In the genomic region with DNA sequence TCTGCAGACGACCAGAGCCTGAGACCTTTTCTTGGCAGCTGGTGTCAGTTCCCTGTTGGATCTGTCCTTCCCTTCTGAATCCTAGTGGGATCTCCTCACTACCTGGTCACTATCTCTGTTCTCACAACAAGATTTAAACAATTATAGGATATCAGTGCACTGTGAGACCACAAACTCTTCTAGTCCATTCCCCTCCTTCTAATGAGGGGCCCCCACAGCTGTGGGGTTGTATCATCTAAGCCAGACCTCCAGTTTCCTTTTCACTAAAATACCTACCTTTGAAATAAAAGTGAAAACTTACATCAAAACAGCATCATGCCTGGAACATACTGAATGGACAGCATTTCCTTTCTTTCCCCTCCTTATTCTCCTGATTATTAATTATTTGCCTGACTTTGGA, we compare ENCODE assay signal across 29 cellular contexts.
DNase-seq lines count a peak whose midpoint lies in the region; TF ChIP-seq lines count a peak whose summit lies in the region.
"Had no signal": no experiment of that assay in that cellular context is flagged by ENCODE, and none has a peak within 500 bp of the region (broad histone marks: within the 10 kb centered on the region; RNA-seq: fewer than 3 reads in every experiment).

No MANE protein-coding gene starts in this region.

- no peaks in the 10 kb centered on the region for H3K9me3 Mint-ChIP-seq in activated naive CD4-positive, alpha-beta T cell treated with anti-CD3 and anti-CD28 coated beads, Interleukin-2, amount 10 ng/mL, durations not matched to agents 7 days and 5 days
- H3K9me3 Mint-ChIP-seq: naive B cell, WTC11 had no signal

- H3K4me1 ChIP-seq in suprapubic skin (peaks cover 10% of the 10 kb centered on the region), OCI-LY7 (ENCODE audit: insufficient read depth, low read length, poor library complexity, severe bottlenecking) (peaks cover 5% of the 10 kb centered on the region)
- H3K4me1 ChIP-seq: left lung, parathyroid adenoma had no signal

- no peaks in the 10 kb centered on the region for H3K27me3 Mint-ChIP-seq in activated naive CD4-positive, alpha-beta T cell treated with anti-CD3 and anti-CD28 coated beads, Interleukin-2, amount 10 ng/mL, durations not matched to agents 7 days and 5 days

- H4K20me1 ChIP-seq in OCI-LY7 (ENCODE audit: insufficient read depth, low read length) = no peaks in the 10 kb centered on the region

- no peaks in the 10 kb centered on the region for H3K36me3 ChIP-seq in WERI-Rb-1
- H3K36me3 ChIP-seq in suprapubic skin = no peaks in the 10 kb centered on the region
- H3K36me3 ChIP-seq in OCI-LY7 (ENCODE audit: insufficient read depth, low read length) = no peaks in the 10 kb centered on the region
- H3K36me3 ChIP-seq: cardiac muscle cell, esophagus squamous epithelium, left lung, tibial nerve had no signal

- H3K27ac ChIP-seq in WERI-Rb-1 (0 out of 2 replicates have a peak overlapping the region, but pooled peaks have one; percentile 20), layer of hippocampus (ENCODE audit: low read depth, low read length) (peak overlapping the region; percentile 3), suprapubic skin (no peak overlapping the region), OCI-LY7 (ENCODE audit: low read depth, low read length, poor library complexity, severe bottlenecking) (no peak overlapping the region)
- H3K27ac ChIP-seq: cardiac muscle cell, esophagus squamous epithelium, HL-60, left lung, parathyroid adenoma, RWPE1, SK-N-MC had no signal

- H3K4me2 ChIP-seq in OCI-LY7 (ENCODE audit: low read length) = no peak overlapping the region

- no peaks in the 10 kb centered on the region for H3K27me3 ChIP-seq in WERI-Rb-1 (ENCODE audit: insufficient read depth, low read depth, severe bottlenecking)
- H3K27me3 ChIP-seq in layer of hippocampus (ENCODE audit: control insufficient read depth, insufficient read depth, low read length) = no peaks in the 10 kb centered on the region
- no peaks in the 10 kb centered on the region for H3K27me3 ChIP-seq in suprapubic skin
- H3K27me3 ChIP-seq: cardiac muscle cell, esophagus squamous epithelium, left lung, tibial nerve had no signal

- H3K36me3 Mint-ChIP-seq in activated naive CD4-positive, alpha-beta T cell treated with anti-CD3 and anti-CD28 coated beads, Interleukin-2, amount 10 ng/mL, durations not matched to agents 7 days and 5 days = peaks cover 28% of the 10 kb centered on the region
- H3K36me3 Mint-ChIP-seq: naive B cell, WTC11 had no signal

- H3K4me1 Mint-ChIP-seq in activated naive CD4-positive, alpha-beta T cell treated with anti-CD3 and anti-CD28 coated beads, Interleukin-2, amount 10 ng/mL, durations not matched to agents 7 days and 5 days = peaks cover 35% of the 10 kb centered on the region
- H3K4me1 Mint-ChIP-seq: naive B cell had no signal

- no peak overlapping the region for H2AFZ ChIP-seq in OCI-LY7 (ENCODE audit: low read length)
- H2AFZ ChIP-seq: parathyroid adenoma had no signal

- WGBS in suprapubic skin = 67% methylated on average over 1 of the region's 1 CpG

- peak overlapping the region; percentile 14 for H3K27ac Mint-ChIP-seq in activated naive CD4-positive, alpha-beta T cell treated with anti-CD3 and anti-CD28 coated beads, Interleukin-2, amount 10 ng/mL, durations not matched to agents 7 days and 5 days
- H3K27ac Mint-ChIP-seq: WTC11 had no signal

- TF ChIP-seq EP300 in suprapubic skin (IDR thresholded peaks at IDR 0.05) = no peak

- H3K9me2 ChIP-seq in OCI-LY7 (ENCODE audit: insufficient read depth, low read length) = no peaks in the 10 kb centered on the region

- no peak for TF ChIP-seq CTCF in WERI-Rb-1 (IDR thresholded peaks at IDR 0.05; ENCODE audit: low read depth, low read length)
- TF ChIP-seq CTCF in suprapubic skin (IDR thresholded peaks at IDR 0.05) = no peak
- TF ChIP-seq CTCF in OCI-LY7 (conservative IDR thresholded peaks at IDR 0.05; ENCODE audit: low read length) = no peak

- intact Hi-C loops in OCI-LY7 (cut with micrococcal nuclease; ENCODE audit: unreplicated experiment) = no loop called here

- POLR2A ChIA-PET in OCI-LY7 (lab: Charles Lee) = interaction anchor here (0.5 to 0.6 kb wide), 2 partner anchors 60 to 119 kb away, joined by 3 read pairs; no protein-coding TSS in a partner anchor

- no peak for TF ChIP-seq POLR2A in suprapubic skin (IDR thresholded peaks at IDR 0.05)

- no peak for DNase-seq in activated naive CD4-positive, alpha-beta T cell treated with anti-CD3 and anti-CD28 coated beads, Interleukin-2, amount 10 ng/mL, durations not matched to agents 7 days and 5 days
- DNase-seq in activated naive CD4-positive, alpha-beta T cell (lab: John Stamatoyannopoulos, UW) = no peak
- DNase-seq in WERI-Rb-1 = no peak
- DNase-seq in activated CD4-positive, CD25-positive, alpha-beta regulatory T cell treated with anti-CD3 and anti-CD28 coated beads, Interleukin-2, amount 50 U/mL, for 72 hours = no peak
- DNase-seq in suprapubic skin (ENCODE audit: low spot score in 2 of 2) = no peak
- no peak for DNase-seq in OCI-LY7 (ENCODE audit: low spot score)
- DNase-seq: anterior cingulate cortex; DMS 273 treated with DMSO at 0.1 percent for 48 hours; esophagus squamous epithelium; hippocampal formation; immature natural killer cell; left lung; naive B cell; NCI-H1048; NCI-H1694 treated with DMSO at 0.1 percent for 48 hours; NCI-H2171 treated with DMSO at 0.1 percent for 48 hours; NCI-H526 treated with DMSO at 0.1 percent for 48 hours; right cardiac atrium; stimulated activated CD4-positive, alpha-beta T cell treated with anti-CD3 and anti-CD28 coated beads, Interleukin-4, amount 100 ng/mL, for 4 hours; stimulated activated naive CD4-positive, alpha-beta T cell treated with Interleukin-2 at 50 U/mL for 16 hours; T1000 had no signal

- H3K79me2 ChIP-seq in OCI-LY7 (ENCODE audit: insufficient read depth, low read depth, low read length) = no peaks in the 10 kb centered on the region
- H3K79me2 ChIP-seq: parathyroid adenoma had no signal

- CTCF ChIA-PET in activated naive CD4-positive, alpha-beta T cell treated with anti-CD3 and anti-CD28 coated beads, Interleukin-2, amount 10 ng/mL, durations not matched to agents 7 days and 5 days (lab: Charles Lee) = interaction anchor here (1.1 kb wide), 1 partner anchor 31 kb away, joined by 3 read pairs; no protein-coding TSS in a partner anchor
- CTCF ChIA-PET in OCI-LY7 (lab: Charles Lee; ENCODE audit: unreplicated experiment) = no interaction called here

- H3K4me3 ChIP-seq in WERI-Rb-1 (ENCODE audit: low read depth, low read length) (no peak overlapping the region), suprapubic skin (no peak overlapping the region), OCI-LY7 (ENCODE audit: low read depth, low read length, poor library complexity, severe bottlenecking) (no peak overlapping the region)
- H3K4me3 ChIP-seq: cardiac muscle cell, esophagus squamous epithelium, left lung, SK-N-MC, tibial nerve had no signal

- no peak overlapping the region for H3K4me3 Mint-ChIP-seq in activated naive CD4-positive, alpha-beta T cell treated with anti-CD3 and anti-CD28 coated beads, Interleukin-2, amount 10 ng/mL, durations not matched to agents 7 days and 5 days
- H3K4me3 Mint-ChIP-seq: immature natural killer cell, naive B cell, WTC11 had no signal

- BruUV-seq in OCI-LY7 (replicated peaks; lab: Mats Ljungman, UMichigan) = no TSS peak

- H3K9me3 ChIP-seq in WERI-Rb-1 (ENCODE audit: severe bottlenecking) (no peaks in the 10 kb centered on the region), suprapubic skin (no peaks in the 10 kb centered on the region), OCI-LY7 (ENCODE audit: low read length) (no peaks in the 10 kb centered on the region)
- H3K9me3 ChIP-seq: esophagus squamous epithelium, left lung, tibial nerve had no signal

Comparison
In these comparisons a context has a peak if more than half of its experiments do, and no peak if none do; other contexts are left out.
1. H3K27ac ChIP-seq: peak in WERI-Rb-1 (single experiment) and layer of hippocampus (single experiment); none in suprapubic skin (single experiment) and OCI-LY7 (single experiment).